ENCODE assay signal across 1 cellular context in the genomic region with DNA sequence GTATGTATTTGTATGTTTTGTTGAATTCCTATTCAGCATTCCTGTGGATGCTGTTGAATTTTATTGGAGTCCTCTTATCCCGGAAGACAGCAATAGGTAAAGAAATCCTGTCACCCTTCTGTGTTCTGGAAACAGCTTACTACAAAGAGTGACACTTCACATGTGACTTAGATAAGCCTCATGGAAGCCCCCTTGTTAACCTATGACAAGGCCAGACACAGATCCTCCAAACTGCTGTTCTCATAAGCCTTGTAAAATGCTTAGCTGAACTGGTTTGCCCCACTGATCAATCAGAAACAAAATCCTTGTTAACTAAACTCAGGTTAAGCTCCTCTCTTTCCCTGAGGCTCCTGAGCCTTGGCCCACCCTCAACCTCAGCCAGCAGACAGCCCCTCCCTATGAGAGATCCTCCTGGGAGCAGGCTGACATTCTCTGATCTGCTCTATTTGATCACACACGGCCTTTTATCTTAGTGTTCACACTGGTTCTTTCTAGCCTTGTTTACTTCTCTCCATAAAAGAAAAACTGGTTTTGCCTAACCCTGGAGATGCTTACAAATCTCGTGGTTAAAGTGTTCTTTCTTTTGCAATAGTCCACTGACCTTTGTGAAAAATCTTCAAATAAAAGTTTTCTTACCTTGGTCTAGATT.
TF ChIP-seq lines count a peak whose summit lies in the region.

No MANE protein-coding gene starts in this region.

TF ChIP-seq in K562, 482 proteins besides CTCF, POLR2A, EP300 and RAD21:
- TF ChIP-seq, protein P1, sequence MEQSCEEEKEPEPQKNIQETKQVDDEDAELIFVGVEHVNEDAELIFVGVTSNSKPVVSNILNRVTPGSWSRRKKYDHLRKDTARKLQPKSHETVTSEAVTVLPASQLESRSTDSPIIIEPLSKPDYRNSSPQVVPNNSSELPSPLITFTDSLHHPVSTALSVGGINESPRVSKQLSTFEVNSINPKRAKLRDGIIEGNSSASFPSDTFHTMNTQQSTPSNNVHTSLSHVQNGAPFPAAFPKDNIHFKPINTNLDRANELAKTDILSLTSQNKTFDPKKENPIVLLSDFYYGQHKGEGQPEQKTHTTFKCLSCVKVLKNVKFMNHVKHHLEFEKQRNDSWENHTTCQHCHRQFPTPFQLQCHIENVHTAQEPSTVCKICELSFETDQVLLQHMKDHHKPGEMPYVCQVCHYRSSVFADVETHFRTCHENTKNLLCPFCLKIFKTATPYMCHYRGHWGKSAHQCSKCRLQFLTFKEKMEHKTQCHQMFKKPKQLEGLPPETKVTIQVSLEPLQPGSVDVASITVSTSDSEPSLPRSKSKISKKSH (CRISPR knock-in tag; IDR thresholded peaks at IDR 0.05), result no peak
- TF ChIP-seq ZNF766 (CRISPR knock-in tag; conservative IDR thresholded peaks at IDR 0.05), result 0 out of 2 replicates have a peak, but pooled peaks have one; percentile 8
- TF ChIP-seq, protein P2, sequence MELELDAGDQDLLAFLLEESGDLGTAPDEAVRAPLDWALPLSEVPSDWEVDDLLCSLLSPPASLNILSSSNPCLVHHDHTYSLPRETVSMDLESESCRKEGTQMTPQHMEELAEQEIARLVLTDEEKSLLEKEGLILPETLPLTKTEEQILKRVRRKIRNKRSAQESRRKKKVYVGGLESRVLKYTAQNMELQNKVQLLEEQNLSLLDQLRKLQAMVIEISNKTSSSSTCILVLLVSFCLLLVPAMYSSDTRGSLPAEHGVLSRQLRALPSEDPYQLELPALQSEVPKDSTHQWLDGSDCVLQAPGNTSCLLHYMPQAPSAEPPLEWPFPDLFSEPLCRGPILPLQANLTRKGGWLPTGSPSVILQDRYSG (tag; conservative IDR thresholded peaks at IDR 0.05; ENCODE audit: low read depth), result 0 out of 2 replicates have a peak, but pooled peaks have one; percentile 12
- no peak for TF ChIP-seq MCM7 (IDR thresholded peaks at IDR 0.05)
- TF ChIP-seq NR1H2 (CRISPR knock-in tag; IDR thresholded peaks at IDR 0.05), result no peak
- TF ChIP-seq NFIX (CRISPR knock-in tag; IDR thresholded peaks at IDR 0.05; ENCODE audit: low read depth), result no peak
- TF ChIP-seq, protein P3, sequence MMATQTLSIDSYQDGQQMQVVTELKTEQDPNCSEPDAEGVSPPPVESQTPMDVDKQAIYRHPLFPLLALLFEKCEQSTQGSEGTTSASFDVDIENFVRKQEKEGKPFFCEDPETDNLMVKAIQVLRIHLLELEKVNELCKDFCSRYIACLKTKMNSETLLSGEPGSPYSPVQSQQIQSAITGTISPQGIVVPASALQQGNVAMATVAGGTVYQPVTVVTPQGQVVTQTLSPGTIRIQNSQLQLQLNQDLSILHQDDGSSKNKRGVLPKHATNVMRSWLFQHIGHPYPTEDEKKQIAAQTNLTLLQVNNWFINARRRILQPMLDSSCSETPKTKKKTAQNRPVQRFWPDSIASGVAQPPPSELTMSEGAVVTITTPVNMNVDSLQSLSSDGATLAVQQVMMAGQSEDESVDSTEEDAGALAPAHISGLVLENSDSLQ (IDR thresholded peaks at IDR 0.05), result peak; percentile 33; the same call in 1 of the 2 replicates
- TF ChIP-seq SMAD3 (CRISPR knock-in tag; conservative IDR thresholded peaks at IDR 0.05), result no peak
- TF ChIP-seq, protein P4, sequence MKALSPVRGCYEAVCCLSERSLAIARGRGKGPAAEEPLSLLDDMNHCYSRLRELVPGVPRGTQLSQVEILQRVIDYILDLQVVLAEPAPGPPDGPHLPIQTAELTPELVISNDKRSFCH (CRISPR knock-in tag; IDR thresholded peaks at IDR 0.05), result no peak
- TF ChIP-seq, protein P4 (tag; IDR thresholded peaks at IDR 0.05), result peak; percentile 14; the same call in 1 of the 2 replicates
- TF ChIP-seq HDAC8 (tag; IDR thresholded peaks at IDR 0.05), result peak; percentile 3; the same call in 1 of the 2 replicates
- no peak for TF ChIP-seq TRIM28 (IDR thresholded peaks at IDR 0.05)
- no peak for TF ChIP-seq HNRNPH1 (optimal IDR thresholded peaks at IDR 0.05; ENCODE audit: low read depth, low read length)
- TF ChIP-seq, protein P5, sequence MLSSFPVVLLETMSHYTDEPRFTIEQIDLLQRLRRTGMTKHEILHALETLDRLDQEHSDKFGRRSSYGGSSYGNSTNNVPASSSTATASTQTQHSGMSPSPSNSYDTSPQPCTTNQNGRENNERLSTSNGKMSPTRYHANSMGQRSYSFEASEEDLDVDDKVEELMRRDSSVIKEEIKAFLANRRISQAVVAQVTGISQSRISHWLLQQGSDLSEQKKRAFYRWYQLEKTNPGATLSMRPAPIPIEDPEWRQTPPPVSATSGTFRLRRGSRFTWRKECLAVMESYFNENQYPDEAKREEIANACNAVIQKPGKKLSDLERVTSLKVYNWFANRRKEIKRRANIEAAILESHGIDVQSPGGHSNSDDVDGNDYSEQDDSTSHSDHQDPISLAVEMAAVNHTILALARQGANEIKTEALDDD (IDR thresholded peaks at IDR 0.05), result 0 out of 2 replicates have a peak, but pooled peaks have one; percentile 45
- 0 out of 2 replicates have a peak, but pooled peaks have one; percentile 1 for TF ChIP-seq ZNF347 (CRISPR knock-in tag; IDR thresholded peaks at IDR 0.05; ENCODE audit: low read depth)
- TF ChIP-seq FOXK2 (conservative IDR thresholded peaks at IDR 0.05 in 1 of 2, IDR thresholded peaks at IDR 0.05 in 1 of 2; ENCODE audit: low read depth in 2 of 2), result peak; percentile 56 to 75; a peak in 3 of 4 replicates
- TF ChIP-seq ZNF830 (CRISPR knock-in tag; IDR thresholded peaks at IDR 0.05), result no peak
- TF ChIP-seq ETV6 (IDR thresholded peaks at IDR 0.05; ENCODE audit: borderline replicate concordance in 1 of 2, low read depth in 2 of 2, low read length in 1 of 2), result no peak
- TF ChIP-seq ETV6 (CRISPR knock-in tag; IDR thresholded peaks at IDR 0.05; ENCODE audit: borderline replicate concordance), result no peak
- no peak for TF ChIP-seq SMARCA5 (IDR thresholded peaks at IDR 0.05)
- no peak for TF ChIP-seq POLR3G (IDR thresholded peaks at IDR 0.05; ENCODE audit: extremely low read depth, insufficient read length, insufficient replicate concordance)
- TF ChIP-seq ZNF3 (CRISPR knock-in tag; IDR thresholded peaks at IDR 0.05), result no peak
- TF ChIP-seq MAFG (tag; conservative IDR thresholded peaks at IDR 0.05), result no peak
- TF ChIP-seq ZBTB17 (CRISPR knock-in tag; IDR thresholded peaks at IDR 0.05), result peak; percentile 10; the same call in 1 of the 2 replicates
- TF ChIP-seq NRF1 (conservative IDR thresholded peaks at IDR 0.05 in 1 of 2, IDR thresholded peaks at IDR 0.05 in 1 of 2), result no peak
- TF ChIP-seq, protein P6, sequence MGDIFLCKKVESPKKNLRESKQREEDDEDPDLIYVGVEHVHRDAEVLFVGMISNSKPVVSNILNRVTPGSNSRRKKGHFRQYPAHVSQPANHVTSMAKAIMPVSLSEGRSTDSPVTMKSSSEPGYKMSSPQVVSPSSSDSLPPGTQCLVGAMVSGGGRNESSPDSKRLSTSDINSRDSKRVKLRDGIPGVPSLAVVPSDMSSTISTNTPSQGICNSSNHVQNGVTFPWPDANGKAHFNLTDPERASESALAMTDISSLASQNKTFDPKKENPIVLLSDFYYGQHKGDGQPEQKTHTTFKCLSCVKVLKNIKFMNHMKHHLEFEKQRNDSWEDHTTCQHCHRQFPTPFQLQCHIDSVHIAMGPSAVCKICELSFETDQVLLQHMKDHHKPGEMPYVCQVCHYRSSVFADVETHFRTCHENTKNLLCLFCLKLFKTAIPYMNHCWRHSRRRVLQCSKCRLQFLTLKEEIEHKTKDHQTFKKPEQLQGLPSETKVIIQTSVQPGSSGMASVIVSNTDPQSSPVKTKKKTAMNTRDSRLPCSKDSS (IDR thresholded peaks at IDR 0.05; ENCODE audit: low read depth, partially characterized antibody), result no peak
- TF ChIP-seq ATF1 (CRISPR knock-in tag; IDR thresholded peaks at IDR 0.05), result no peak
- 0 out of 2 replicates have a peak, but pooled peaks have one; percentile 29 for TF ChIP-seq ATF1 (tag; IDR thresholded peaks at IDR 0.05)
- TF ChIP-seq FOXP1 (CRISPR knock-in tag; IDR thresholded peaks at IDR 0.05), result no peak
- peak; percentile 15; the same call in 1 of the 2 replicates for TF ChIP-seq ZFX (CRISPR knock-in tag; IDR thresholded peaks at IDR 0.05)
- TF ChIP-seq ZNF780A (CRISPR knock-in tag; IDR thresholded peaks at IDR 0.05), result no peak
- TF ChIP-seq, protein P7, sequence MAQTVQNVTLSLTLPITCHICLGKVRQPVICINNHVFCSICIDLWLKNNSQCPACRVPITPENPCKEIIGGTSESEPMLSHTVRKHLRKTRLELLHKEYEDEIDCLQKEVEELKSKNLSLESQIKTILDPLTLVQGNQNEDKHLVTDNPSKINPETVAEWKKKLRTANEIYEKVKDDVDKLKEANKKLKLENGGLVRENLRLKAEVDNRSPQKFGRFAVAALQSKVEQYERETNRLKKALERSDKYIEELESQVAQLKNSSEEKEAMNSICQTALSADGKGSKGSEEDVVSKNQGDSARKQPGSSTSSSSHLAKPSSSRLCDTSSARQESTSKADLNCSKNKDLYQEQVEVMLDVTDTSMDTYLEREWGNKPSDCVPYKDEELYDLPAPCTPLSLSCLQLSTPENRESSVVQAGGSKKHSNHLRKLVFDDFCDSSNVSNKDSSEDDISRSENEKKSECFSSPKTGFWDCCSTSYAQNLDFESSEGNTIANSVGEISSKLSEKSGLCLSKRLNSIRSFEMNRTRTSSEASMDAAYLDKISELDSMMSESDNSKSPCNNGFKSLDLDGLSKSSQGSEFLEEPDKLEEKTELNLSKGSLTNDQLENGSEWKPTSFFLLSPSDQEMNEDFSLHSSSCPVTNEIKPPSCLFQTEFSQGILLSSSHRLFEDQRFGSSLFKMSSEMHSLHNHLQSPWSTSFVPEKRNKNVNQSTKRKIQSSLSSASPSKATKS (CRISPR knock-in tag; IDR thresholded peaks at IDR 0.05), result no peak
- TF ChIP-seq RBBP5 (IDR thresholded peaks at IDR 0.05; ENCODE audit: borderline replicate concordance, insufficient read depth, low read length, poor library complexity, severe bottlenecking), result no peak
- TF ChIP-seq CBFA2T3 (IDR thresholded peaks at IDR 0.05), result 0 out of 2 replicates have a peak, but pooled peaks have one; percentile 11
- TF ChIP-seq GABPB2 (CRISPR knock-in tag; conservative IDR thresholded peaks at IDR 0.05), result no peak
- TF ChIP-seq, protein P8, sequence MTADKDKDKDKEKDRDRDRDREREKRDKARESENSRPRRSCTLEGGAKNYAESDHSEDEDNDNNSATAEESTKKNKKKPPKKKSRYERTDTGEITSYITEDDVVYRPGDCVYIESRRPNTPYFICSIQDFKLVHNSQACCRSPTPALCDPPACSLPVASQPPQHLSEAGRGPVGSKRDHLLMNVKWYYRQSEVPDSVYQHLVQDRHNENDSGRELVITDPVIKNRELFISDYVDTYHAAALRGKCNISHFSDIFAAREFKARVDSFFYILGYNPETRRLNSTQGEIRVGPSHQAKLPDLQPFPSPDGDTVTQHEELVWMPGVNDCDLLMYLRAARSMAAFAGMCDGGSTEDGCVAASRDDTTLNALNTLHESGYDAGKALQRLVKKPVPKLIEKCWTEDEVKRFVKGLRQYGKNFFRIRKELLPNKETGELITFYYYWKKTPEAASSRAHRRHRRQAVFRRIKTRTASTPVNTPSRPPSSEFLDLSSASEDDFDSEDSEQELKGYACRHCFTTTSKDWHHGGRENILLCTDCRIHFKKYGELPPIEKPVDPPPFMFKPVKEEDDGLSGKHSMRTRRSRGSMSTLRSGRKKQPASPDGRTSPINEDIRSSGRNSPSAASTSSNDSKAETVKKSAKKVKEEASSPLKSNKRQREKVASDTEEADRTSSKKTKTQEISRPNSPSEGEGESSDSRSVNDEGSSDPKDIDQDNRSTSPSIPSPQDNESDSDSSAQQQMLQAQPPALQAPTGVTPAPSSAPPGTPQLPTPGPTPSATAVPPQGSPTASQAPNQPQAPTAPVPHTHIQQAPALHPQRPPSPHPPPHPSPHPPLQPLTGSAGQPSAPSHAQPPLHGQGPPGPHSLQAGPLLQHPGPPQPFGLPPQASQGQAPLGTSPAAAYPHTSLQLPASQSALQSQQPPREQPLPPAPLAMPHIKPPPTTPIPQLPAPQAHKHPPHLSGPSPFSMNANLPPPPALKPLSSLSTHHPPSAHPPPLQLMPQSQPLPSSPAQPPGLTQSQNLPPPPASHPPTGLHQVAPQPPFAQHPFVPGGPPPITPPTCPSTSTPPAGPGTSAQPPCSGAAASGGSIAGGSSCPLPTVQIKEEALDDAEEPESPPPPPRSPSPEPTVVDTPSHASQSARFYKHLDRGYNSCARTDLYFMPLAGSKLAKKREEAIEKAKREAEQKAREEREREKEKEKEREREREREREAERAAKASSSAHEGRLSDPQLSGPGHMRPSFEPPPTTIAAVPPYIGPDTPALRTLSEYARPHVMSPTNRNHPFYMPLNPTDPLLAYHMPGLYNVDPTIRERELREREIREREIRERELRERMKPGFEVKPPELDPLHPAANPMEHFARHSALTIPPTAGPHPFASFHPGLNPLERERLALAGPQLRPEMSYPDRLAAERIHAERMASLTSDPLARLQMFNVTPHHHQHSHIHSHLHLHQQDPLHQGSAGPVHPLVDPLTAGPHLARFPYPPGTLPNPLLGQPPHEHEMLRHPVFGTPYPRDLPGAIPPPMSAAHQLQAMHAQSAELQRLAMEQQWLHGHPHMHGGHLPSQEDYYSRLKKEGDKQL (CRISPR knock-in tag; IDR thresholded peaks at IDR 0.05; ENCODE audit: borderline replicate concordance), result no peak
- TF ChIP-seq NR4A1 (CRISPR knock-in tag; IDR thresholded peaks at IDR 0.05), result no peak
- TF ChIP-seq NR4A1 (tag; IDR thresholded peaks at IDR 0.05), result no peak
- TF ChIP-seq NR2C2 (CRISPR knock-in tag; IDR thresholded peaks at IDR 0.05), result no peak
- peak; percentile 5; the same call in 1 of the 2 replicates for TF ChIP-seq NR2C2 (tag; IDR thresholded peaks at IDR 0.05)
- TF ChIP-seq, protein P9, sequence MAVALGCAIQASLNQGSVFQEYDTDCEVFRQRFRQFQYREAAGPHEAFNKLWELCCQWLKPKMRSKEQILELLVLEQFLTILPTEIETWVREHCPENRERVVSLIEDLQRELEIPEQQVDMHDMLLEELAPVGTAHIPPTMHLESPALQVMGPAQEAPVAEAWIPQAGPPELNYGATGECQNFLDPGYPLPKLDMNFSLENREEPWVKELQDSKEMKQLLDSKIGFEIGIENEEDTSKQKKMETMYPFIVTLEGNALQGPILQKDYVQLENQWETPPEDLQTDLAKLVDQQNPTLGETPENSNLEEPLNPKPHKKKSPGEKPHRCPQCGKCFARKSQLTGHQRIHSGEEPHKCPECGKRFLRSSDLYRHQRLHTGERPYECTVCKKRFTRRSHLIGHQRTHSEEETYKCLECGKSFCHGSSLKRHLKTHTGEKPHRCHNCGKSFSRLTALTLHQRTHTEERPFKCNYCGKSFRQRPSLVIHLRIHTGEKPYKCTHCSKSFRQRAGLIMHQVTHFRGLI (CRISPR knock-in tag; IDR thresholded peaks at IDR 0.05), result no peak
- TF ChIP-seq STAT5A (IDR thresholded peaks at IDR 0.05; ENCODE audit: borderline replicate concordance, low read length), result no peak
